Comparison of ENCODE assay signal across 8 cellular contexts in the genomic region with DNA sequence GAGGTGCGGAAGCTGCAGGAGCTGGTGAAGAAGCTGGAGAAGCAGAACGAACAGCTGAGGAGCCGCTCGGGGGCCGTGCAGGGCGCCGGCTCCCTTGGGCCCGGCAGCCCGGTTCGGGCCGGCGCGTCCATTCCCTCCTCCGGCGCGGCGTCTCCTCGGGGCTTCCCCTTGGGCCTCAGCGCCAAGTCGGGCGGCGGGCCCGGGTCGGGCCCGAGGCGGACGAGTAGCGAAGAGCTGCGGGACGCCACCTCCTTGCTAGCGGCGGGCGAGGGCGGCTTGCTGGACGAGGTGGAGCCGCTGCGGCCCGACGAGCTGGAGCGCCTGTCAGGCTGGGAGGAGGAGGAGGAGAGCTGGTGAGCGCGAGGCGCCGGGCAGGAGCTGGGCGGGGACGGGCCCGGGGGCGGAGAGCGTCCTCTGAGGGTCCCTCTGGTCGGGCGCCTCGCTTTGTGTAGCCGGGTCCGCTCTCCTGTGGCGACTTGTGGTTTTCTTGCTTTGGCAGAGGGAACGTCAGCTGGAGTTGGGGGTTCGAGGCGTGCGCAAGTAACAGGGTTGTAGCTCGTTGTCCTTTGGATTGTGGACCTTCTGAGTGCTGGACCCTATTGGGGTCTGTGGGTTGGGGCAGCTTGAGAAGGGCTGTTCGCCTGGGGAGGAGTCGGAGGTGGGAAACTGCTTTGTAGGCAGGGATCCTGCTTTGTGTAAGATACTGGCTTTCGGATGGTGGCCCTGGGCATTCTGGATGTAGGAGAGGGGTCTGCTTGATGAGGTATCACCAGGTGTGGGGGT. TPM values are rescaled to one million over a fixed set of nuclear protein-coding genes. Genes with fewer than 3 reads are reported as not detected.
DNase-seq lines count a peak whose midpoint lies in the region; ATAC-seq and TF ChIP-seq lines count a peak whose summit lies in the region.

No MANE protein-coding gene starts in this region.

- DNase-seq in ACHN (peak; percentile 30), PC-9 (peak in 1 of 2 experiments; percentile 55), glutamatergic neuron (peak; percentile 82), osteoblast (ENCODE audit: insufficient read length, low spot score, missing footprints) (peak; percentile 82), type B pancreatic cell (ENCODE audit: extremely low spot score, unreplicated experiment) (peak; percentile 80)
- DNase-seq in activated naive CD4-positive, alpha-beta T cell treated with anti-CD3 and anti-CD28 coated beads for 36 hours, result peak; percentile 52

- ATAC-seq in GM18520 (IDR thresholded peaks at IDR 0.05; ENCODE audit: unreplicated experiment) (peak; percentile 7), HG03066 (IDR thresholded peaks at IDR 0.05; ENCODE audit: low read depth, unreplicated experiment) (peak; percentile 18)

- CTCF ChIA-PET in PC-9 (lab: Charles Lee), result interaction anchor here (0.6 to 1.1 kb wide), 7 partner anchors 12 to 572 kb away, joined by 3 to 12 read pairs (median 5); no protein-coding TSS in a partner anchor
- CTCF ChIA-PET in activated naive CD4-positive, alpha-beta T cell treated with anti-CD3 and anti-CD28 coated beads for 36 hours (lab: Charles Lee), result interaction anchor here (0.7 to 1.3 kb wide), 7 partner anchors 18 to 233 kb away, joined by 3 to 4 read pairs (median 3); no protein-coding TSS in a partner anchor

- no peaks in the 10 kb centered on the region for H3K9me2 ChIP-seq in PC-9 (ENCODE audit: insufficient read depth)

- peaks cover 59% of the 10 kb centered on the region for H3K4me1 ChIP-seq in PC-9 (replicated peaks; ENCODE audit: insufficient read depth)
- H3K4me1 ChIP-seq in osteoblast (ENCODE audit: insufficient read depth, low read length), result peaks cover 41% of the 10 kb centered on the region

- peaks cover 59% of the 10 kb centered on the region for H3K79me2 ChIP-seq in PC-9 (ENCODE audit: low read depth)
- peaks cover 65% of the 10 kb centered on the region for H3K79me2 ChIP-seq in osteoblast (ENCODE audit: insufficient read depth, low read length)

- no peaks in the 10 kb centered on the region for H3K9me3 Mint-ChIP-seq in activated naive CD4-positive, alpha-beta T cell treated with anti-CD3 and anti-CD28 coated beads for 36 hours
- peaks cover 11% of the 10 kb centered on the region for H3K9me3 Mint-ChIP-seq in glutamatergic neuron (ENCODE audit: unreplicated experiment)
- H3K9me3 Mint-ChIP-seq in type B pancreatic cell, result no peaks in the 10 kb centered on the region

- peak overlapping the region; percentile 92 for H3K27ac Mint-ChIP-seq in activated naive CD4-positive, alpha-beta T cell treated with anti-CD3 and anti-CD28 coated beads for 36 hours
- H3K27ac Mint-ChIP-seq in glutamatergic neuron (ENCODE audit: unreplicated experiment) (peak overlapping the region; percentile 100), type B pancreatic cell (peak overlapping the region; percentile 93)

- H3K4me1 Mint-ChIP-seq in activated naive CD4-positive, alpha-beta T cell treated with anti-CD3 and anti-CD28 coated beads for 36 hours (ENCODE audit: low read depth), result peaks cover 70% of the 10 kb centered on the region
- H3K4me1 Mint-ChIP-seq in glutamatergic neuron (ENCODE audit: low read depth, unreplicated experiment) (peaks cover 28% of the 10 kb centered on the region), type B pancreatic cell (ENCODE audit: unreplicated experiment) (peaks cover 54% of the 10 kb centered on the region)

- H3K27me3 Mint-ChIP-seq in activated naive CD4-positive, alpha-beta T cell treated with anti-CD3 and anti-CD28 coated beads for 36 hours (ENCODE audit: low read depth), result no peaks in the 10 kb centered on the region
- H3K27me3 Mint-ChIP-seq in glutamatergic neuron (ENCODE audit: unreplicated experiment) (peaks cover 6% of the 10 kb centered on the region), type B pancreatic cell (no peaks in the 10 kb centered on the region)

- H3K27ac ChIP-seq in PC-9 (peak overlapping the region; percentile 75), osteoblast (ENCODE audit: low read depth, low read length) (peak overlapping the region; percentile 88)

- BruUV-seq in PC-9 (replicated peaks; lab: Mats Ljungman, UMichigan), result no TSS peak

- H3F3A ChIP-seq in PC-9 (ENCODE audit: insufficient read depth, low read depth), result peaks cover 21% of the 10 kb centered on the region

- POLR2A ChIA-PET in PC-9 (lab: Charles Lee; ENCODE audit: unreplicated experiment), result interaction anchor here (0.6 to 0.7 kb wide), 5 partner anchors 15 to 353 kb away, joined by 3 to 11 read pairs (median 7); no protein-coding TSS in a partner anchor

- in situ Hi-C loops in ACHN (cut with HindIII; ENCODE audit: low pct_ligation_motif_present, low pct_unique_long_range_greater_than_20kb, low sequenced_read_pairs), result no loop called here

- peaks cover 7% of the 10 kb centered on the region; the same call in 1 of the 2 replicates for H4K20me1 ChIP-seq in PC-9 (ENCODE audit: insufficient read depth)
- H4K20me1 ChIP-seq in osteoblast (ENCODE audit: insufficient read depth, low read length), result peaks cover 45% of the 10 kb centered on the region

- 0 out of 2 replicates have a peak, but pooled peaks have one; percentile 22 for TF ChIP-seq CTCF in PC-9 (conservative IDR thresholded peaks at IDR 0.05)
- peak; percentile 19 for TF ChIP-seq CTCF in glutamatergic neuron (IDR thresholded peaks at IDR 0.05; ENCODE audit: partially characterized antibody, unreplicated experiment)
- no peak for TF ChIP-seq CTCF in osteoblast (IDR thresholded peaks at IDR 0.05; ENCODE audit: extremely low read depth, low read depth, low read length)
- TF ChIP-seq CTCF in type B pancreatic cell (conservative IDR thresholded peaks at IDR 0.05), result peak; percentile 21

- no peaks in the 10 kb centered on the region for H3K9me3 ChIP-seq in PC-9 (ENCODE audit: insufficient read depth, low read depth)
- no peaks in the 10 kb centered on the region for H3K9me3 ChIP-seq in osteoblast (ENCODE audit: low read depth, low read length)

- H3K4me2 ChIP-seq in PC-9 (peak overlapping the region; percentile 96), osteoblast (ENCODE audit: insufficient read depth, low read length) (peak overlapping the region; percentile 97)

- peak overlapping the region; percentile 93 for H2AFZ ChIP-seq in PC-9
- H2AFZ ChIP-seq in osteoblast (ENCODE audit: low read length), result peak overlapping the region; percentile 69

- no peaks in the 10 kb centered on the region for H3K36me3 Mint-ChIP-seq in activated naive CD4-positive, alpha-beta T cell treated with anti-CD3 and anti-CD28 coated beads for 36 hours (ENCODE audit: low read depth)
- no peaks in the 10 kb centered on the region for H3K36me3 Mint-ChIP-seq in glutamatergic neuron (ENCODE audit: unreplicated experiment)
- H3K36me3 Mint-ChIP-seq in type B pancreatic cell, result no peaks in the 10 kb centered on the region

- H3K4me3 Mint-ChIP-seq in activated naive CD4-positive, alpha-beta T cell treated with anti-CD3 and anti-CD28 coated beads for 36 hours, result peak overlapping the region; percentile 97
- peak overlapping the region; percentile 99 for H3K4me3 Mint-ChIP-seq in glutamatergic neuron (ENCODE audit: unreplicated experiment)
- peak overlapping the region; percentile 98 for H3K4me3 Mint-ChIP-seq in type B pancreatic cell

- intact Hi-C loops in PC-9 (cut with micrococcal nuclease; ENCODE audit: unreplicated experiment), result loop anchor here (2.0 to 5.0 kb wide), 2 partner anchors 75 to 213 kb away; partner anchors contain the start of gene TEC
- intact Hi-C loops in activated naive CD4-positive, alpha-beta T cell treated with anti-CD3 and anti-CD28 coated beads for 36 hours (cut with micrococcal nuclease), result loop anchor here (1.0 to 5.0 kb wide), 15 partner anchors 12 to 879 kb away; partner anchors contain the start of genes CNGA1, COMMD8, FRYL and NFXL1

- H3K27me3 ChIP-seq in PC-9 (ENCODE audit: insufficient read depth, low read depth), result no peaks in the 10 kb centered on the region
- no peaks in the 10 kb centered on the region for H3K27me3 ChIP-seq in osteoblast (ENCODE audit: insufficient read depth, low read length)

- H3K4me3 ChIP-seq in PC-9, result peak overlapping the region; percentile 90
- H3K4me3 ChIP-seq in osteoblast (ENCODE audit: insufficient read depth, low read length), result peak overlapping the region; percentile 95

- no peaks in the 10 kb centered on the region for H3K36me3 ChIP-seq in PC-9 (ENCODE audit: low read depth)
- no peaks in the 10 kb centered on the region for H3K36me3 ChIP-seq in osteoblast (ENCODE audit: insufficient read depth, low read length)

RNA-seq across cellular contexts. Expression of gene SLAIN2, which starts 0.6 kb away (rescaled TPM):
- total RNA-seq in PC-9 (2021) (31.5 and 70.4 TPM in 2 replicates), glutamatergic neuron (ENCODE audit: unreplicated experiment) (72.6 TPM), osteoblast (64.1 and 77.2 TPM in 2 replicates), type B pancreatic cell (ENCODE audit: low replicate concordance) (55.8 and 68.5 TPM in 2 replicates)
- total RNA-seq in activated naive CD4-positive, alpha-beta T cell treated with anti-CD3 and anti-CD28 coated beads for 36 hours, result 10 to 100 TPM; 39.7 to 42.6 TPM
